23 cellular contexts compared by ENCODE assay signal in the genomic region with DNA sequence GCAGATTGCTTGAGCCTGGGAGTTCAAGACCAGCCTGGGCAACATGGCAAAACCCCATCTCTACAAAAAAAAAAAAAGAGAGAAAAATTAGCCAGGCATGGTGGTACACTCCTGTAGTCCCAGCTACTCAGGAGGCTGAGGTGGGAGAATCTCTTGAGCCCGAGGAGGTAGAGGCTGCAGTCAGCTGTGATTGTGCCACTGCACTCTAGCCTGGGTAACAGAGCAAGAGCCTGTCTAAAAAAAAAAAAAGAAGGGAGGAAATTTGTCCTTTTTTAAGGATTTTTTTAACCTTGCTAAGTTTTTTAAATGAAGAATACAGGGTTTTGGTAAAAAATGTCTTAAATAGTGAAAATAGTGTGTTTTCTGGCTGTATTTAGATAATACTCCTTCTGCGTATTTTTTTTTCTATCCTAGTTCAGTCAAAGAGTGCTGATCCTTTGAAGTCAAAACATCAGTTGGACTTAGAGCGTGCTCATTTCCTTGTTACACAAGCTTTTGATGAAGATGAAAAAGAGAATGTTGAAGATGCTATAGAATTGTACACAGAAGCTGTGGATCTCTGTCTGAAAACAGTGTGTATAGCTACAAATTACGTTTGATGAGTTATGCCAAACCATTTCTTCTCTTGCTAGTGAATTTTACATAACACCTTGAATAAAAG. TPM values are rescaled to one million over a fixed set of nuclear protein-coding genes. Genes with fewer than 3 reads are reported as not detected.
DNase-seq lines count a peak whose midpoint lies in the region; ATAC-seq, FAIRE-seq and TF ChIP-seq lines count a peak whose summit lies in the region.
"Had no signal": no experiment of that assay in that cellular context is flagged by ENCODE, and none has a peak within 500 bp of the region (broad histone marks: within the 10 kb centered on the region; RNA-seq: fewer than 3 reads in every experiment).

No MANE protein-coding gene starts in this region.

- intact Hi-C loops in HepG2 (cut with micrococcal nuclease; ENCODE audit: unreplicated experiment) (no loop called here), right lobe of liver (cut with DNase I) (no loop called here), breast epithelium (cut with DNase I; ENCODE audit: low total_unique reads) (no loop called here)

- H3K9ac ChIP-seq in HepG2 (ENCODE audit: insufficient read depth, low read depth, low read length) (no peak overlapping the region), DND-41 (ENCODE audit: low read depth, low read length) (no peak overlapping the region)
- H3K9ac ChIP-seq: BLaER1 had no signal

- no peak for TF ChIP-seq POLR2A in HepG2 (IDR thresholded peaks at IDR 0.05; ENCODE audit: insufficient read depth in 1 of 2, low read depth in 2 of 2, low read length in 2 of 2)
- no peak for TF ChIP-seq POLR2A in right lobe of liver (IDR thresholded peaks at IDR 0.05)
- TF ChIP-seq POLR2A in breast epithelium (IDR thresholded peaks at IDR 0.05): no peak

- H3K9me3 Mint-ChIP-seq in T-cell: no peaks in the 10 kb centered on the region
- H3K9me3 Mint-ChIP-seq in stimulated activated naive B cell treated with anti-CD40 and anti-IgM and Interleukin-4, amounts not matched to agents 10 μg/mL and 1 μg/mL and 100 μg/mL, for 72 hours: no peaks in the 10 kb centered on the region

- WGBS in HepG2 (ENCODE audit: low lambda C conversion rate): 87% methylated on average over 4 of the region's 4 CpGs
- WGBS in right lobe of liver (ENCODE audit: insufficient coverage, low coverage, low lambda C conversion rate, missing lambda C conversion rate): 84% methylated on average over 4 of the region's 4 CpGs

- ATAC-seq in HepG2 (no peak), right lobe of liver (no peak), DND-41 (ENCODE audit: insufficient read depth, low read depth) (peak; percentile 85), T-cell (replicated peaks in 1 of 4) (peak; percentile 45 to 96 (median 58))
- no peak for ATAC-seq in stimulated activated naive B cell treated with anti-CD40 and anti-IgM and Interleukin-4, amounts not matched to agents 10 μg/mL and 1 μg/mL and 100 μg/mL, for 72 hours (replicated peaks)
- ATAC-seq: K562, Panc1, SK-N-SH treated with all-trans-retinoic acid at 6 μM for 48 hours had no signal

- no peak overlapping the region for H3K4me3 Mint-ChIP-seq in T-cell
- H3K4me3 Mint-ChIP-seq in stimulated activated naive B cell treated with anti-CD40 and anti-IgM and Interleukin-4, amounts not matched to agents 10 μg/mL and 1 μg/mL and 100 μg/mL, for 72 hours: no peak overlapping the region

- FAIRE-seq in HepG2 (lab: Jason Lieb, UNC): no peak
- FAIRE-seq: GM12878, H54, K562 had no signal

- H2AFZ ChIP-seq in HepG2 (ENCODE audit: low read length) (no peak overlapping the region), DND-41 (ENCODE audit: low read depth, low read length) (no peak overlapping the region)

- H3K36me3 ChIP-seq in HepG2 (replicated peaks in 1 of 2; ENCODE audit: control insufficient read depth in 1 of 2, insufficient read depth in 2 of 2, low read length in 2 of 2): peaks cover 13 to 74% of the 10 kb centered on the region in 2 experiments
- H3K36me3 ChIP-seq in right lobe of liver: peaks cover 2 to 52% (median 28%) of the 10 kb centered on the region in 4 donors
- peaks cover 85% of the 10 kb centered on the region for H3K36me3 ChIP-seq in DND-41 (ENCODE audit: insufficient read depth, low read length)
- H3K36me3 ChIP-seq in breast epithelium: no peaks in the 10 kb centered on the region

- CTCF ChIA-PET in HepG2 (lab: Yijun Ruan, JAX; ENCODE audit: low intra/inter-chr PET ratio, low total read pairs) (no interaction called here), T-cell (lab: Charles Lee) (interaction anchor here (0.6 to 1.4 kb wide), 6 partner anchors 10 to 112 kb away, joined by 3 to 9 read pairs (median 4); a partner anchor contains a TSS)

- H3K4me1 ChIP-seq in HepG2 (ENCODE audit: insufficient read depth, low read length) (peaks cover 5% of the 10 kb centered on the region; the same call in 1 of the 2 replicates), right lobe of liver (no peaks in the 10 kb centered on the region), DND-41 (ENCODE audit: insufficient read depth, low read length) (no peaks in the 10 kb centered on the region; the same call in 1 of the 2 replicates), breast epithelium (no peaks in the 10 kb centered on the region)

- H4K20me1 ChIP-seq in HepG2 (ENCODE audit: insufficient read depth, low read length) (no peaks in the 10 kb centered on the region; the same call in 1 of the 2 replicates), DND-41 (ENCODE audit: insufficient read depth, low read length) (no peaks in the 10 kb centered on the region; the same call in 1 of the 2 replicates)

- peak overlapping the region in 1 of 2 donors; percentile 48 for H3K27ac Mint-ChIP-seq in T-cell
- H3K27ac Mint-ChIP-seq in stimulated activated naive B cell treated with anti-CD40 and anti-IgM and Interleukin-4, amounts not matched to agents 10 μg/mL and 1 μg/mL and 100 μg/mL, for 72 hours: peak overlapping the region; percentile 62

- H3K4me2 ChIP-seq in HepG2 (ENCODE audit: low read depth, low read length) (no peak overlapping the region), DND-41 (ENCODE audit: insufficient read depth, low read length) (no peak overlapping the region)
- H3K4me2 ChIP-seq: BLaER1 had no signal

- H3K27me3 ChIP-seq in HepG2 (ENCODE audit: control insufficient read depth in 1 of 2, insufficient read depth in 2 of 2, low read length in 2 of 2) (no peaks in the 10 kb centered on the region), right lobe of liver (no peaks in the 10 kb centered on the region), DND-41 (ENCODE audit: insufficient read depth, low read length, poor library complexity) (no peaks in the 10 kb centered on the region), breast epithelium (no peaks in the 10 kb centered on the region)
- H3K27me3 ChIP-seq: BLaER1 had no signal

- H3K36me3 Mint-ChIP-seq in T-cell: peaks cover 56% of the 10 kb centered on the region
- H3K36me3 Mint-ChIP-seq in stimulated activated naive B cell treated with anti-CD40 and anti-IgM and Interleukin-4, amounts not matched to agents 10 μg/mL and 1 μg/mL and 100 μg/mL, for 72 hours: peaks cover 41 to 52% of the 10 kb centered on the region in 2 donors

- no peaks in the 10 kb centered on the region for H3K79me2 ChIP-seq in HepG2 (ENCODE audit: insufficient read depth, low read length)
- peaks cover 7% of the 10 kb centered on the region; the same call in 1 of the 2 replicates for H3K79me2 ChIP-seq in DND-41 (ENCODE audit: insufficient read depth, low read length)

- peaks cover 25 to 35% (median 31%) of the 10 kb centered on the region in 3 donors for H3K4me1 Mint-ChIP-seq in T-cell
- H3K4me1 Mint-ChIP-seq in stimulated activated naive B cell treated with anti-CD40 and anti-IgM and Interleukin-4, amounts not matched to agents 10 μg/mL and 1 μg/mL and 100 μg/mL, for 72 hours: peaks cover 3 to 8% of the 10 kb centered on the region in 2 donors

- H3K9me3 ChIP-seq in HepG2 (ENCODE audit: low read length): no peaks in the 10 kb centered on the region
- no peaks in the 10 kb centered on the region for H3K9me3 ChIP-seq in right lobe of liver
- H3K9me3 ChIP-seq in DND-41 (ENCODE audit: insufficient read depth, low read length, severe bottlenecking): no peaks in the 10 kb centered on the region
- H3K9me3 ChIP-seq in breast epithelium: no peaks in the 10 kb centered on the region
- H3K9me3 ChIP-seq: BLaER1 had no signal

- no peak overlapping the region for H3K4me3 ChIP-seq in HepG2 (replicated peaks in 1 of 3; ENCODE audit: insufficient read depth in 1 of 3, low read depth in 2 of 3, low read length in 3 of 3)
- H3K4me3 ChIP-seq in right lobe of liver: no peak overlapping the region
- no peak overlapping the region for H3K4me3 ChIP-seq in DND-41 (ENCODE audit: low read depth in 1 of 2, low read length in 2 of 2)
- H3K4me3 ChIP-seq in breast epithelium: no peak overlapping the region
- H3K4me3 ChIP-seq: BLaER1, GM12878, K562 had no signal

- in situ Hi-C loops in HepG2 (cut with HindIII; ENCODE audit: extremely low pct_ligation_motif_present, low pct_unique_long_range_greater_than_20kb): no loop called here

- no peak for TF ChIP-seq RAD21 in HepG2 (CRISPR knock-in tag; IDR thresholded peaks at IDR 0.05)

- no TSS peak for BruUV-seq in HepG2 (replicated peaks; lab: Mats Ljungman, UMichigan)

- no peak for DNase-seq in HepG2 (ENCODE audit: low spot score)
- DNase-seq in right lobe of liver: no peak
- DNase-seq in DND-41: no peak
- DNase-seq in T-cell: no peak
- no peak for DNase-seq in stimulated activated naive B cell treated with anti-CD40 and anti-IgM and Interleukin-4, amounts not matched to agents 10 μg/mL and 1 μg/mL and 100 μg/mL, for 72 hours
- no peak for DNase-seq in SKM-1 (lab: John Stamatoyannopoulos, UW; ENCODE audit: unreplicated experiment)
- DNase-seq in breast epithelium (ENCODE audit: low spot score in 2 of 2): no peak
- DNase-seq in superior temporal gyrus (ENCODE audit: extremely low spot score): no peak
- DNase-seq: MM.1S; NCI-H1092; NCI-H146; NCI-H2029; NCI-H2171; NCI-H345; NCI-H774; NK-92 treated with Interleukin-12 subunit alpha and Interleukin-12 subunit beta, amount 100 ng/mL, for 24 hours; SIG-M5 had no signal

- H3K27ac ChIP-seq in HepG2 (ENCODE audit: extremely low read length, insufficient read depth, low read length) (no peak overlapping the region), right lobe of liver (no peak overlapping the region), DND-41 (ENCODE audit: low read length) (no peak overlapping the region), breast epithelium (no peak overlapping the region)
- H3K27ac ChIP-seq: BLaER1 had no signal

- H3K27me3 Mint-ChIP-seq in T-cell: no peaks in the 10 kb centered on the region
- no peaks in the 10 kb centered on the region for H3K27me3 Mint-ChIP-seq in stimulated activated naive B cell treated with anti-CD40 and anti-IgM and Interleukin-4, amounts not matched to agents 10 μg/mL and 1 μg/mL and 100 μg/mL, for 72 hours

- POLR2A ChIA-PET in HepG2 (lab: Yijun Ruan, JAX) (interaction anchor here (1.3 kb wide), 1 partner anchor 11 kb away, joined by 3 read pairs; a partner anchor contains a TSS), T-cell (lab: Charles Lee) (interaction anchor here (0.5 to 1.2 kb wide), 5 partner anchors 10 to 119 kb away, joined by 3 to 6 read pairs (median 4); a partner anchor contains a TSS)

- no peak for TF ChIP-seq EP300 in HepG2 (IDR thresholded peaks at IDR 0.05; ENCODE audit: low read depth in 2 of 2, low read length in 2 of 2)
- TF ChIP-seq EP300 in HepG2 (CRISPR knock-in tag; IDR thresholded peaks at IDR 0.05; ENCODE audit: borderline replicate concordance): no peak

- TF ChIP-seq CTCF in HepG2 (CRISPR knock-in tag; IDR thresholded peaks at IDR 0.05) (no peak), right lobe of liver (IDR thresholded peaks at IDR 0.05) (no peak), DND-41 (IDR thresholded peaks at IDR 0.05; ENCODE audit: borderline replicate concordance, extremely low read depth, low read length, poor library complexity, severe bottlenecking) (no peak), breast epithelium (IDR thresholded peaks at IDR 0.05) (no peak)

RNA-seq across cellular contexts. Expression of a gene that starts 11.1 kb away (rescaled TPM):
- total RNA-seq in HepG2 (2016; rRNA removed; fragmentation: Illumina TruSeq; extraction: Trizol) (36.8 and 52.2 TPM in 2 replicates), right lobe of liver (10 to 100 TPM; 20.1 to 32.8 (median 23.1) TPM), T-cell (10 to 100 TPM; 62.2 to 82.5 (median 74.6) TPM), breast epithelium (100 to 1,000 TPM in 1 of 3 donors, 10 to 100 TPM in 2; 79.0 to 112 (median 91.4) TPM)
- 12.2 and 14.2 TPM in 2 replicates for total RNA-seq in HepG2 (2016; cell fraction: cytosol; rRNA removed; fragmentation: Illumina TruSeq; extraction: Trizol; ENCODE audit: low read depth)
- 37.8 and 54.6 TPM in 2 replicates for total RNA-seq in HepG2 (2016; cell fraction: insoluble cytoplasmic fraction; rRNA removed; fragmentation: Illumina TruSeq; extraction: Trizol)
- total RNA-seq in HepG2 (2016; cell fraction: membrane; rRNA removed; fragmentation: Illumina TruSeq; extraction: Trizol): 23.6 and 27.6 TPM in 2 replicates
- total RNA-seq in HepG2 (2016; cell fraction: nucleus; rRNA removed; fragmentation: Illumina TruSeq; extraction: Trizol): 45.6 and 49.6 TPM in 2 replicates
- 15.7 and 16.7 TPM in 2 replicates for polyA plus RNA-seq in HepG2 (2011; rRNA removed)
- polyA plus RNA-seq in HepG2 (2011; cell fraction: cytosol; rRNA removed): 9.4 and 11.4 TPM in 2 replicates
- polyA plus RNA-seq in HepG2 (2011; cell fraction: nucleus; rRNA removed): 36.9 and 46.1 TPM in 2 replicates
- polyA plus RNA-seq in HepG2 (2012): 22.7 and 25.6 TPM in 2 replicates
- polyA plus RNA-seq in HepG2 (2016; cell fraction: cytosol; fragmentation: Illumina TruSeq; extraction: Trizol; ENCODE audit: low read depth): 3.2 and 3.4 TPM in 2 replicates
- polyA plus RNA-seq in HepG2 (2016; cell fraction: insoluble cytoplasmic fraction; fragmentation: Illumina TruSeq; extraction: Trizol; ENCODE audit: low read depth): 35.3 and 39.5 TPM in 2 replicates
- 11.5 and 11.8 TPM in 2 replicates for polyA plus RNA-seq in HepG2 (2016; cell fraction: membrane; fragmentation: Illumina TruSeq; extraction: Trizol; ENCODE audit: low read depth)
- polyA plus RNA-seq in HepG2 (2016; cell fraction: nucleus; fragmentation: Illumina TruSeq; extraction: Trizol; ENCODE audit: insufficient read depth, low read depth): 29.5 and 33.2 TPM in 2 replicates
- polyA minus RNA-seq in HepG2 (2011; rRNA and poly(A)+ RNA removed; ENCODE audit: low replicate concordance): 20.1 and 20.5 TPM in 2 replicates
- polyA minus RNA-seq in HepG2 (2011; cell fraction: cytosol; rRNA and poly(A)+ RNA removed): 13.6 and 21.3 TPM in 2 replicates
- 94.9 and 101 TPM in 2 replicates for polyA minus RNA-seq in HepG2 (2011; cell fraction: nucleus; rRNA and poly(A)+ RNA removed)

Comparison
In these comparisons a context has a peak if more than half of its experiments do, and no peak if none do; other contexts are left out.
1. ATAC-seq: peak in DND-41 (single experiment) and T-cell (4 of 4); none in HepG2 (single experiment), right lobe of liver (0 of 4) and stimulated activated naive B cell treated with anti-CD40 and anti-IgM and Interleukin-4, amounts not matched to agents 10 μg/mL and 1 μg/mL and 100 μg/mL, for 72 hours (0 of 2).